17 cellular contexts compared by ENCODE assay signal in genomic region chr19:47679922-47680857, GRCh38.
"Had no signal": no experiment of that assay in that cellular context is flagged by ENCODE, and none has a peak within 500 bp of the region (broad histone marks: within the 10 kb centered on the region; RNA-seq: fewer than 3 reads in every experiment).

No MANE protein-coding gene starts in this region.

- H3K4me1 ChIP-seq: left lung, lower lobe of right lung, right lobe of liver, tibial artery, upper lobe of left lung, vagina had no signal

- H3K4me3 ChIP-seq: coronary artery, heart left ventricle, left lung, lower lobe of right lung, psoas muscle, right lobe of liver, tibial artery, upper lobe of left lung, vagina had no signal

- ATAC-seq: left lung; psoas muscle; stimulated activated effector memory CD8-positive, alpha-beta T cell treated with anti-CD3 and anti-CD28 coated beads, Interleukin-12 subunit alpha, Interleukin-12 subunit beta, amount 100 ng/mL, for 72 hours had no signal

- H3K9me3 ChIP-seq: heart left ventricle, left lung, lower lobe of right lung, psoas muscle, right lobe of liver, tibial artery, upper lobe of left lung, vagina had no signal

- H3K27me3 ChIP-seq: heart left ventricle, left lung, right lobe of liver, tibial artery, upper lobe of left lung, vagina had no signal

- H3K27ac ChIP-seq: coronary artery, left lung, lower lobe of right lung, psoas muscle, right lobe of liver, tibial artery, upper lobe of left lung, vagina had no signal

- DNase-seq: effector CD4-positive, alpha-beta T cell; hippocampal formation; lower lobe of right lung; mesendoderm; naive B cell; psoas muscle; retina; stimulated activated CD4-positive, alpha-beta T cell treated with anti-CD3 and anti-CD28 coated beads, Interleukin-4, amount 100 ng/mL, for 1 hour; stimulated activated CD8-positive, alpha-beta memory T cell treated with anti-CD3 and anti-CD28 coated beads, Interleukin-4, amount 100 ng/mL, for 48 hours had no signal
